20 cellular contexts compared by ENCODE assay signal in genomic region chr2:11742317-11742701, GRCh38. TPM values are rescaled to one million over a fixed set of nuclear protein-coding genes. Genes with fewer than 3 reads are reported as not detected.
A peak's percentile ranks its signal among the peaks of the same experiment; 100 is the strongest.
DNase-seq lines count a peak whose midpoint lies in the region; ATAC-seq and TF ChIP-seq lines count a peak whose summit lies in the region.
"Had no signal": no experiment of that assay in that cellular context is flagged by ENCODE, and none has a peak within 500 bp of the region (broad histone marks: within the 10 kb centered on the region; RNA-seq: fewer than 3 reads in every experiment).

No MANE protein-coding gene starts in this region.

- H3K36me3 ChIP-seq in SK-N-SH (replicated peaks in 1 of 2; ENCODE audit: control insufficient read depth in 1 of 2, insufficient read depth in 2 of 2, low read length in 1 of 2) (no peaks in the 10 kb centered on the region), thyroid gland (no peaks in the 10 kb centered on the region)
- H3K36me3 ChIP-seq: right atrium auricular region, tibial nerve had no signal

- no peaks in the 10 kb centered on the region for H4K20me1 ChIP-seq in SK-N-SH (ENCODE audit: insufficient read depth)

- TF ChIP-seq CTCF in SK-N-SH (IDR thresholded peaks at IDR 0.05) (no peak), RWPE1 (conservative IDR thresholded peaks at IDR 0.05; ENCODE audit: low read depth) (no peak), thyroid gland (IDR thresholded peaks at IDR 0.05) (no peak)

- H3K9me2 ChIP-seq in SK-N-SH: no peaks in the 10 kb centered on the region

- H3K9me3 Mint-ChIP-seq in stimulated activated memory B cell treated with anti-CD40 and anti-IgM and Interleukin-4, amounts not matched to agents 10 μg/mL and 1 μg/mL and 100 μg/mL, for 72 hours: no peaks in the 10 kb centered on the region

- DNase-seq in SK-N-SH (no peak), RWPE1 (ENCODE audit: low spot score) (no peak), kidney glomerular epithelial cell (lab: John Stamatoyannopoulos, UW) (peak; percentile 10), thyroid gland (no peak)
- DNase-seq: activated gamma-delta T cell; Calu3; dorsolateral prefrontal cortex; GOT3; left ventricle myocardium superior; NCI-H146; NCI-H2171 treated with DMSO at 0.1 percent for 48 hours; NCI-H748 treated with DMSO at 0.1 percent for 48 hours; occipital lobe; stimulated activated naive CD4-positive, alpha-beta T cell had no signal

- no peak overlapping the region for H3K4me3 ChIP-seq in SK-N-SH (ENCODE audit: low read depth in 2 of 2, low read length in 1 of 2)
- H3K4me3 ChIP-seq in thyroid gland (replicated peaks in 1 of 3): no peak overlapping the region
- H3K4me3 ChIP-seq: dorsolateral prefrontal cortex, right atrium auricular region, tibial nerve had no signal

- H3K36me3 Mint-ChIP-seq in stimulated activated memory B cell treated with anti-CD40 and anti-IgM and Interleukin-4, amounts not matched to agents 10 μg/mL and 1 μg/mL and 100 μg/mL, for 72 hours: no peaks in the 10 kb centered on the region

- no peak overlapping the region for H3K4me3 Mint-ChIP-seq in stimulated activated memory B cell treated with anti-CD40 and anti-IgM and Interleukin-4, amounts not matched to agents 10 μg/mL and 1 μg/mL and 100 μg/mL, for 72 hours

- TF ChIP-seq POLR2A in thyroid gland (IDR thresholded peaks at IDR 0.05): no peak

- ATAC-seq in SK-N-SH treated with all-trans-retinoic acid at 6 μM for 48 hours: no peak
- no peak for ATAC-seq in stimulated activated memory B cell treated with anti-CD40 and anti-IgM and Interleukin-4, amounts not matched to agents 10 μg/mL and 1 μg/mL and 100 μg/mL, for 72 hours
- no peak for ATAC-seq in HG02938 (IDR thresholded peaks at IDR 0.05; ENCODE audit: unreplicated experiment)
- no peak for ATAC-seq in GM21367 (IDR thresholded peaks at IDR 0.05; ENCODE audit: unreplicated experiment)
- ATAC-seq: left ventricle myocardium superior had no signal

- no peak for TF ChIP-seq EP300 in SK-N-SH (IDR thresholded peaks at IDR 0.05; ENCODE audit: borderline replicate concordance in 1 of 2, low read depth in 1 of 2, low read length in 1 of 2)

- 68% methylated on average over 4 of the region's 4 CpGs for WGBS in SK-N-SH (ENCODE audit: low lambda C conversion rate)
- WGBS in thyroid gland, 2 donors: 94 to 99% methylated on average over 4 of the region's 4 CpGs

- peaks cover 36% of the 10 kb centered on the region for H3K4me1 Mint-ChIP-seq in stimulated activated memory B cell treated with anti-CD40 and anti-IgM and Interleukin-4, amounts not matched to agents 10 μg/mL and 1 μg/mL and 100 μg/mL, for 72 hours

- no peak for TF ChIP-seq RAD21 in SK-N-SH (IDR thresholded peaks at IDR 0.05; ENCODE audit: low read length)

- POLR2A ChIA-PET in SK-N-SH (lab: Yijun Ruan, JAX) (no interaction called here), RWPE1 (lab: Yijun Ruan, JAX; ENCODE audit: low non-redundant PET) (no interaction called here)

- H3K9ac ChIP-seq in SK-N-SH: no peak overlapping the region

- H3K27me3 ChIP-seq in SK-N-SH (ENCODE audit: insufficient read depth) (no peaks in the 10 kb centered on the region), thyroid gland (no peaks in the 10 kb centered on the region)
- H3K27me3 ChIP-seq: dorsolateral prefrontal cortex, right atrium auricular region, tibial nerve had no signal

- no peaks in the 10 kb centered on the region for H3F3A ChIP-seq in SK-N-SH (replicated peaks; ENCODE audit: insufficient read depth)

- H3K27me3 Mint-ChIP-seq in stimulated activated memory B cell treated with anti-CD40 and anti-IgM and Interleukin-4, amounts not matched to agents 10 μg/mL and 1 μg/mL and 100 μg/mL, for 72 hours: no peaks in the 10 kb centered on the region

- H2AFZ ChIP-seq in SK-N-SH (ENCODE audit: low read depth): no peak overlapping the region

- H3K79me2 ChIP-seq in SK-N-SH (ENCODE audit: insufficient read depth): peaks cover 5% of the 10 kb centered on the region

- H3K9me3 ChIP-seq in SK-N-SH (no peaks in the 10 kb centered on the region), thyroid gland (no peaks in the 10 kb centered on the region)
- H3K9me3 ChIP-seq: right atrium auricular region, tibial nerve had no signal

- peak overlapping the region; percentile 85 for H3K27ac Mint-ChIP-seq in stimulated activated memory B cell treated with anti-CD40 and anti-IgM and Interleukin-4, amounts not matched to agents 10 μg/mL and 1 μg/mL and 100 μg/mL, for 72 hours

- peaks cover 21 to 36% of the 10 kb centered on the region in 2 experiments for H3K4me1 ChIP-seq in SK-N-SH (ENCODE audit: control insufficient read depth in 1 of 2, insufficient read depth in 2 of 2, low read depth in 1 of 2, low read length in 1 of 2)
- H3K4me1 ChIP-seq in thyroid gland: peaks cover 25 to 41% of the 10 kb centered on the region in 2 donors

- H3K27ac ChIP-seq in SK-N-SH (ENCODE audit: low read depth in 2 of 2, low read length in 1 of 2) (no peak overlapping the region), RWPE1 (peak overlapping the region; percentile 87), thyroid gland (no peak overlapping the region)
- H3K27ac ChIP-seq: right atrium auricular region had no signal

- intact Hi-C loops in thyroid gland (cut with DNase I): loop anchor here (5.0 kb wide), 1 partner anchor 40 kb away; no protein-coding TSS in a partner anchor

- H3K4me2 ChIP-seq in SK-N-SH: no peak overlapping the region

- CTCF ChIA-PET in SK-N-SH (lab: Yijun Ruan, JAX): interaction anchor here (0.6 to 32.6 kb wide), 11 partner anchors 9 to 53 kb away, joined by 3 to 873 read pairs (median 7); no protein-coding TSS in a partner anchor
- CTCF ChIA-PET in RWPE1 (lab: Yijun Ruan, JAX): interaction anchor here (0.6 kb wide), 1 partner anchor 43 kb away, joined by 3 read pairs; no protein-coding TSS in a partner anchor

TF ChIP-seq in SK-N-SH, 30 proteins besides CTCF, POLR2A, EP300 and RAD21:
- TF ChIP-seq FOSL2 (IDR thresholded peaks at IDR 0.05; ENCODE audit: borderline replicate concordance, low read depth): peak; percentile 41; the same call in 1 of the 2 replicates
- TF ChIP-seq TAF1 (IDR thresholded peaks at IDR 0.05; ENCODE audit: borderline replicate concordance, low read depth, low read length): no peak
- no peak for TF ChIP-seq MXI1 (IDR thresholded peaks at IDR 0.05; ENCODE audit: low read depth, low read length)
- TF ChIP-seq JUND (IDR thresholded peaks at IDR 0.05): 0 out of 2 replicates have a peak, but pooled peaks have one; percentile 6
- TF ChIP-seq RXRA (IDR thresholded peaks at IDR 0.05; ENCODE audit: borderline replicate concordance, low read depth): no peak
- no peak for TF ChIP-seq EZH2phosphoT487 (IDR thresholded peaks at IDR 0.05; ENCODE audit: borderline replicate concordance, low read depth)
- no peak for TF ChIP-seq RFX5 (IDR thresholded peaks at IDR 0.05; ENCODE audit: low read length)

TF ChIP-seq in SK-N-SH treated with all-trans-retinoic acid at 6 μM for 48 hours, 23 proteins besides CTCF, POLR2A, EP300 and RAD21 (continues in another document):
- no peak for TF ChIP-seq OSR1 (CRISPR knock-in tag; IDR thresholded peaks at IDR 0.05)
- no peak for TF ChIP-seq RARB (CRISPR knock-in tag; IDR thresholded peaks at IDR 0.05)
- TF ChIP-seq TCF4 (CRISPR knock-in tag; IDR thresholded peaks at IDR 0.05; ENCODE audit: borderline replicate concordance): no peak
- no peak for TF ChIP-seq CREB5 (CRISPR knock-in tag; IDR thresholded peaks at IDR 0.05; ENCODE audit: low read depth)
- TF ChIP-seq ZNF8 (CRISPR knock-in tag; IDR thresholded peaks at IDR 0.05): no peak
- TF ChIP-seq ESRRG (CRISPR knock-in tag; IDR thresholded peaks at IDR 0.05): no peak
- no peak for TF ChIP-seq BACH2 (CRISPR knock-in tag; IDR thresholded peaks at IDR 0.05; ENCODE audit: borderline replicate concordance)
- TF ChIP-seq, protein P1, sequence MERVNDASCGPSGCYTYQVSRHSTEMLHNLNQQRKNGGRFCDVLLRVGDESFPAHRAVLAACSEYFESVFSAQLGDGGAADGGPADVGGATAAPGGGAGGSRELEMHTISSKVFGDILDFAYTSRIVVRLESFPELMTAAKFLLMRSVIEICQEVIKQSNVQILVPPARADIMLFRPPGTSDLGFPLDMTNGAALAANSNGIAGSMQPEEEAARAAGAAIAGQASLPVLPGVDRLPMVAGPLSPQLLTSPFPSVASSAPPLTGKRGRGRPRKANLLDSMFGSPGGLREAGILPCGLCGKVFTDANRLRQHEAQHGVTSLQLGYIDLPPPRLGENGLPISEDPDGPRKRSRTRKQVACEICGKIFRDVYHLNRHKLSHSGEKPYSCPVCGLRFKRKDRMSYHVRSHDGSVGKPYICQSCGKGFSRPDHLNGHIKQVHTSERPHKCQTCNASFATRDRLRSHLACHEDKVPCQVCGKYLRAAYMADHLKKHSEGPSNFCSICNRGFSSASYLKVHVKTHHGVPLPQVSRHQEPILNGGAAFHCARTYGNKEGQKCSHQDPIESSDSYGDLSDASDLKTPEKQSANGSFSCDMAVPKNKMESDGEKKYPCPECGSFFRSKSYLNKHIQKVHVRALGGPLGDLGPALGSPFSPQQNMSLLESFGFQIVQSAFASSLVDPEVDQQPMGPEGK (CRISPR knock-in tag; IDR thresholded peaks at IDR 0.05; ENCODE audit: borderline replicate concordance): no peak

RNA-seq across cellular contexts. Expression of gene LPIN1, which starts 4.1 kb away (rescaled TPM):
- 22.1 and 28.2 TPM in 2 replicates for polyA plus RNA-seq in SK-N-SH (2012; rRNA removed)
- polyA plus RNA-seq in SK-N-SH (2012; cell fraction: cytosol; rRNA removed): 14.9 and 17.7 TPM in 2 replicates
- polyA plus RNA-seq in SK-N-SH (2012; cell fraction: nucleus; rRNA removed): 60.5 and 67.4 TPM in 2 replicates
- total RNA-seq in thyroid gland: 10 to 100 TPM; 28.7 to 47.0 (median 39.6) TPM
